In the genomic region with DNA sequence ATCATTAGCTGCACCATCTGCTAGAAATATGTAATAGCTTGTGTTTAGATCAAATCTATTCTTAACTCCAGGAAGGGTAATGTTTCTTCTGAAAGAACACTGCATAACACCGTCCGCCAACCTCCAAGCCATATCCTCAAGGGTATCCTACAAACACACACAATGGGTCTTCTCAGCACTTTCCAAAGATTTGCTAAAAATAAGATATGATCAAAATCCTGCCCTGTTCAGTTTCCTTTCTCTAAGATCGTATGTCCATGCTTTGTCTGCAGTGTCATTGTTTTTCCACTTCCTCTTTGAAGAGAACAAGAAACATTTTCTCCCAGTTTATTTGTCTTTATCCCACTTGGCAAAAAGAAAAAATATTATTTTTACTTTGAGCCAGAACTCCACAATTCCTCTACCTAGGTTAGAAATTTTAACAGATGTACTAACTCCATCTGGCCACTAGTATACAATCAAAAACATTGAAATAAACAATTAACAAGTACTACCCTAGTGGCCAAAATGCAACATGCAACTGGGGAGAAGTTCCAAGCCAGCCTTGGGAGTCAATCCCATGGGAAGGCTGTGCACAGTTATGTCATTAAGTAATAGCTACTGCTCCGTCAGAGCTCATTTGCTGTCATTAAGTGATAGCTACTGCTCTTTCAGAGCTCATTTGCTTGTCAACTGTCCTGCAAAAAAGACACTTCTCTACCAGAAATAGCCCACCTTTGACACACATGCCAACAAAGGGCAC, we compare ENCODE assay signal across 8 cellular contexts. TPM values are rescaled to one million over a fixed set of nuclear protein-coding genes. Genes with fewer than 3 reads are reported as not detected.
DNase-seq lines count a peak whose midpoint lies in the region; ATAC-seq and TF ChIP-seq lines count a peak whose summit lies in the region.

No MANE protein-coding gene starts in this region.

- H3K27ac ChIP-seq in HEK293 (ENCODE audit: extremely low read depth, low read depth, low read length) (no peak overlapping the region), SJSA1 (peak overlapping the region; percentile 21; the same call in 1 of the 2 replicates), heart right ventricle (peak overlapping the region; percentile 17 to 84 (median 78))

- 51 to 57% methylated on average over 4 of the region's 4 CpGs for WGBS in heart right ventricle, 2 donors

- H3K4me3 ChIP-seq in HEK293 (ENCODE audit: low read depth, low read length) (no peak overlapping the region), SJSA1 (no peak overlapping the region), heart right ventricle (peak overlapping the region in 6 of 10 donors; percentile 4 to 43 (median 20))

- TF ChIP-seq CTCF in HEK293 (tag by site-specific recombination; IDR thresholded peaks at IDR 0.05) = no peak
- peak; percentile 16 to 67 (median 49) for TF ChIP-seq CTCF in heart right ventricle (IDR thresholded peaks at IDR 0.05)

- peak; percentile 29 for DNase-seq in Caki2 (ENCODE audit: low read depth)
- DNase-seq in SJSA1 (ENCODE audit: low read depth in 1 of 2, low spot score in 2 of 2) = peak in 1 of 2 experiments; percentile 46
- peak in 1 of 2 donors; percentile 40 for DNase-seq in heart right ventricle
- DNase-seq in activated naive CD4-positive, alpha-beta T cell treated with Interleukin-2 at 50 U/mL for 16 hours = no peak
- no peak for DNase-seq in activated naive CD4-positive, alpha-beta T cell (lab: John Stamatoyannopoulos, UW)
- DNase-seq in NCI-H345 treated with DMSO at 0.1 percent for 48 hours (lab: John Stamatoyannopoulos, UW; ENCODE audit: unreplicated experiment) = no peak

- H3K9me3 ChIP-seq in HEK293 (ENCODE audit: control insufficient read depth, insufficient read depth, low read depth, low read length) (no peaks in the 10 kb centered on the region), SJSA1 (replicated peaks) (no peaks in the 10 kb centered on the region), heart right ventricle (no peaks in the 10 kb centered on the region)

- H3K27me3 ChIP-seq in SJSA1 (replicated peaks) = no peaks in the 10 kb centered on the region
- no peaks in the 10 kb centered on the region for H3K27me3 ChIP-seq in heart right ventricle

- in situ Hi-C loops in Caki2 (cut with HindIII; ENCODE audit: low pct_unique_long_range_greater_than_20kb, low sequenced_read_pairs) = no loop called here

- ATAC-seq in heart right ventricle = peak; percentile 83 to 94 (median 90)
- no peak for ATAC-seq in GM21717 (IDR thresholded peaks at IDR 0.05; ENCODE audit: unreplicated experiment)

- POLR2A ChIA-PET in HEK293 (lab: Yijun Ruan, JAX) = no interaction called here

- CTCF ChIA-PET in HEK293 (lab: Yijun Ruan, JAX) = interaction anchor here (0.6 to 1.8 kb wide), 11 partner anchors 11 to 999 kb away, joined by 3 to 8 read pairs (median 3); no protein-coding TSS in a partner anchor

- H3K4me1 ChIP-seq in HEK293 (ENCODE audit: control insufficient read depth, insufficient read depth, low read length) (no peaks in the 10 kb centered on the region), SJSA1 (replicated peaks) (peaks cover 28% of the 10 kb centered on the region), heart right ventricle (peaks cover 0 to 27% (median 21%) of the 10 kb centered on the region in 9 donors)

- H3K36me3 ChIP-seq in HEK293 (ENCODE audit: control insufficient read depth in 2 of 2, insufficient read depth in 1 of 2, low read length in 2 of 2) (no peaks in the 10 kb centered on the region), SJSA1 (no peaks in the 10 kb centered on the region), heart right ventricle (peaks cover 0 to 20% (median 0%) of the 10 kb centered on the region in 9 donors)

- intact Hi-C loops in heart right ventricle (cut with DNase I) = no loop called here

TF ChIP-seq in HEK293, 187 proteins besides CTCF, POLR2A, EP300 and RAD21:
- no peak for TF ChIP-seq ZIC2 (tag by site-specific recombination; IDR thresholded peaks at IDR 0.05)
- TF ChIP-seq ZNF629 (tag by site-specific recombination; IDR thresholded peaks at IDR 0.05) = peak; percentile 27; the same call in 1 of the 2 replicates
- TF ChIP-seq SCRT1 (tag by site-specific recombination; IDR thresholded peaks at IDR 0.05; ENCODE audit: borderline replicate concordance) = no peak
- TF ChIP-seq, protein P1, sequence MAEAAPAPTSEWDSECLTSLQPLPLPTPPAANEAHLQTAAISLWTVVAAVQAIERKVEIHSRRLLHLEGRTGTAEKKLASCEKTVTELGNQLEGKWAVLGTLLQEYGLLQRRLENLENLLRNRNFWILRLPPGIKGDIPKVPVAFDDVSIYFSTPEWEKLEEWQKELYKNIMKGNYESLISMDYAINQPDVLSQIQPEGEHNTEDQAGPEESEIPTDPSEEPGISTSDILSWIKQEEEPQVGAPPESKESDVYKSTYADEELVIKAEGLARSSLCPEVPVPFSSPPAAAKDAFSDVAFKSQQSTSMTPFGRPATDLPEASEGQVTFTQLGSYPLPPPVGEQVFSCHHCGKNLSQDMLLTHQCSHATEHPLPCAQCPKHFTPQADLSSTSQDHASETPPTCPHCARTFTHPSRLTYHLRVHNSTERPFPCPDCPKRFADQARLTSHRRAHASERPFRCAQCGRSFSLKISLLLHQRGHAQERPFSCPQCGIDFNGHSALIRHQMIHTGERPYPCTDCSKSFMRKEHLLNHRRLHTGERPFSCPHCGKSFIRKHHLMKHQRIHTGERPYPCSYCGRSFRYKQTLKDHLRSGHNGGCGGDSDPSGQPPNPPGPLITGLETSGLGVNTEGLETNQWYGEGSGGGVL (tag by site-specific recombination; IDR thresholded peaks at IDR 0.05) = no peak

RNA-seq across cellular contexts. Expression of a gene that starts 37.8 kb away (rescaled TPM):
- total RNA-seq in Caki2 (2014; rRNA removed; shearing (Covaris generic); ENCODE audit: low replicate concordance) = 7.2 and 7.9 TPM in 2 replicates
- 4.0 and 11.4 TPM in 2 replicates for total RNA-seq in SJSA1 (2014; rRNA removed; shearing (Covaris generic))
- total RNA-seq in heart right ventricle = 1 to 10 TPM; 1.7 to 8.2 (median 4.8) TPM
- 1 to 10 TPM in 1 of 2 donors, under 1 TPM in 1; 0.88 to 2.2 TPM for polyA plus RNA-seq in heart right ventricle

Comparison
In these comparisons a context has a peak if more than half of its experiments do, and no peak if none do; other contexts are left out.
1. H3K4me3 ChIP-seq: peak in heart right ventricle (6 of 10); none in HEK293 (single experiment) and SJSA1 (single experiment).